8 cellular contexts compared by ENCODE assay signal in the genomic region with DNA sequence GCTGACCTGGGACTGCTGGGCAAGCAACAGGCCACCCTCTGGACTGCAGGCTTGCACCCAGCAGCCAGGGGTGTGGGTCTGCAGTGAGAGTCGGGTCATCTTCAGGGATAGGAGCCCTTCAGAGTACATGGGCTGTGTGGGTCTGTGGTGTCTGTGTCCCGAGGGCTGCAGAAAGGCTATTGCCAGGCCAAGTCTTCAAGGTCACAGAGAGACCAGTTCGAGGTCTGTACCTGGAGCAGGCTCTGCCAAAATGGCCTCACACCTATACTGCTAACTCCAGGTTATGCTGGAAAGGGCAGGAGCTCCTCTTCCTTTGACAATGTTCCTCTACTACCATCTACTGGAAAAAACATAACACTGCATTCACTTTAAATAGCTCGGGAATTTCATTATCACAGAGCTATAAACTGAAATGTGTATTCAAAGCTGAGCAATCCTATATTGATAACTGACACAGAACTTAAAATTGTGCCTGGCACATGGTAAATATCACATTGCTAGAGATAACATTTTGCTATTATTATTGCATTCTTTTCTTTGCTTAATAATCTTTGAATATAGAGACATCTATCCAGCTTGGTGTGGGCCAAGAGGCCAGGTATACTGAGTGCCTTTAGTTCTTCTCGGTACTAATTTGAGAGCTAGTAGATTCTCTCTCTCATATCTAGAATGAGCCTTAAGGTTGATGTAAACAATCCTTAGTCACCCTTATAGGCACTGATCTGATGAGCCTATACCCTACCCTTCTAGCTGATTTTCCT. TPM values are rescaled to one million over a fixed set of nuclear protein-coding genes. Genes with fewer than 3 reads are reported as not detected.
DNase-seq lines count a peak whose midpoint lies in the region; ATAC-seq and TF ChIP-seq lines count a peak whose summit lies in the region.

No MANE protein-coding gene starts in this region.

- no peaks in the 10 kb centered on the region for H3F3A ChIP-seq in OCI-LY1 (ENCODE audit: insufficient read depth, low read length)

- ATAC-seq in GM18511 (IDR thresholded peaks at IDR 0.05; ENCODE audit: unreplicated experiment): peak; percentile 73

- peak; percentile 80 for TF ChIP-seq CTCF in BE2C (IDR thresholded peaks at IDR 0.05; ENCODE audit: low read depth, low read length)
- TF ChIP-seq CTCF in OCI-LY1 (IDR thresholded peaks at IDR 0.05; ENCODE audit: low read length): peak; percentile 50

- no peaks in the 10 kb centered on the region for H3K9me2 ChIP-seq in OCI-LY1 (ENCODE audit: low read depth, low read length)

- H3K27ac ChIP-seq in OCI-LY1 (ENCODE audit: low read depth, low read length, poor library complexity, severe bottlenecking): no peak overlapping the region

- DNase-seq in BE2C (peak; percentile 13), HT1080 (ENCODE audit: low read depth) (peak; percentile 29), ecto neural progenitor cell (ENCODE audit: low spot score) (peak; percentile 51), midbrain (lab: John Stamatoyannopoulos, UW) (peak; percentile 34), NCI-H226 (no peak), NCI-H187 treated with DMSO at 0.1 percent for 48 hours (lab: John Stamatoyannopoulos, UW) (no peak)

- H2AFZ ChIP-seq in OCI-LY1 (ENCODE audit: low read length): no peak overlapping the region

- H3K9me3 ChIP-seq in BE2C (no peaks in the 10 kb centered on the region), OCI-LY1 (ENCODE audit: low read length) (no peaks in the 10 kb centered on the region)

- H3K79me2 ChIP-seq in OCI-LY1 (ENCODE audit: insufficient read depth, low read length): no peaks in the 10 kb centered on the region

- H4K20me1 ChIP-seq in OCI-LY1 (ENCODE audit: insufficient read depth, low read length): no peaks in the 10 kb centered on the region

- H3K27me3 ChIP-seq in BE2C (no peaks in the 10 kb centered on the region), OCI-LY1 (ENCODE audit: insufficient read depth, low read length) (no peaks in the 10 kb centered on the region)

- H3K36me3 ChIP-seq in BE2C: no peaks in the 10 kb centered on the region
- no peaks in the 10 kb centered on the region for H3K36me3 ChIP-seq in OCI-LY1 (ENCODE audit: insufficient read depth, low read length)

- H3K4me3 ChIP-seq in BE2C (ENCODE audit: low read depth, low read length) (no peak overlapping the region), OCI-LY1 (ENCODE audit: low read depth, low read length, poor library complexity, severe bottlenecking) (no peak overlapping the region)

- H3K4me1 ChIP-seq in BE2C (no peaks in the 10 kb centered on the region), OCI-LY1 (ENCODE audit: insufficient read depth, low read length, severe bottlenecking) (no peaks in the 10 kb centered on the region)

- H3K9ac ChIP-seq in OCI-LY1 (ENCODE audit: low read length): no peak overlapping the region

- no peak overlapping the region for H3K4me2 ChIP-seq in OCI-LY1 (ENCODE audit: low read length)

RNA-seq across cellular contexts. Expression of gene DNAH14, which starts 6.9 kb away (rescaled TPM):
- polyA plus RNA-seq in BE2C (2012; ENCODE audit: insufficient read depth, insufficient read length, low read depth): 9.7 TPM
- 20.8 and 21.5 TPM in 2 replicates for total RNA-seq in HT1080 (2014; rRNA removed; shearing (Covaris generic))
- 22.2 and 24.8 TPM in 2 replicates for polyA plus RNA-seq in HT1080 (2015; cell fraction: cytosol; rRNA removed)
- polyA plus RNA-seq in HT1080 (2015; cell fraction: nucleus; rRNA removed): 31.3 and 35.6 TPM in 2 replicates

Comparison
In these comparisons a context has a peak if more than half of its experiments do, and no peak if none do; other contexts are left out.
1. DNase-seq: peak in BE2C (single experiment), HT1080 (single experiment), ecto neural progenitor cell (single experiment) and midbrain (single experiment); none in NCI-H226 (single experiment) and NCI-H187 treated with DMSO at 0.1 percent for 48 hours (single experiment).